Comparison of ENCODE assay signal across 8 cellular contexts in the genomic region with DNA sequence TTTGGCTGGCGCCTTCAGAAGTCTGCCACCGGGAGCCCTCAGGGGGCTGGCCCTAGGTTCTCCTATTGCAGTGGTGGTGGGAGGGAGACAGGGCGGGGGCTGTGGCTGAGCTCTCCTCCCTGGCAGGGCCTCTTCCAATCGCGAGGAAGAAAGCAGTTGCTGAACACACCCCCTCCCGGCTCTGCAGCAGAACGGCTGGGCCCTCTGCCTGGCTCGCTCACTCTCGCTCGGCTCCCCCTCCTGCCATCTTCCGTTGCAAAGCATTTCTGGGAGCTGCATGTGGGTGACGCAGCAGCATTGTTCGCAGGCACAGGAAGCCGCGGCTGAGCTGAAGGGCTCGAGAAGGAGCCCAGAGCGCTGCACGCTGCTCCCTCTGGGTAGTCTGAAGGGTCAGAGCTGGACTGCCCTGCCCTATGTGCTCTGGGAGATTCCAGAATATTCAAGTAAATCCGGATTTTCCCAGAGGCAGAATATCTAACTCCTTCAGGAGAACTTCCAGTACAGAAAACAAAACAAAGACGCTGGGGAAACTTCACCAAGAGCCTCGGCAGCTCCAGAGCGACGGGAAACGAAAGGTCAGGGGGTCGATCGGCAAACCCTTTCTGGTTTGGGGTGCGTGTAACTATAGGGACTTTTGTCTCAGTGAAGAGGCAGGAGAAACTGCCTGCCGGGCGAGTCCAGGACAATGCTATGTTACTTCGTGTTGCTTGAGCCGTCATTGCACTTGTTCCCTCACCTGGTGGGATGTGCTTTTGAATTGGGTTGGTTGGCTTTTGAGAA.
DNase-seq lines count a peak whose midpoint lies in the region; ATAC-seq and TF ChIP-seq lines count a peak whose summit lies in the region.

No MANE protein-coding gene starts in this region.

- peaks cover 54% of the 10 kb centered on the region for H3K36me3 Mint-ChIP-seq in central memory CD8-positive, alpha-beta T cell (ENCODE audit: insufficient read depth)

- peak; percentile 97 for DNase-seq in AG09319 (ENCODE audit: extremely low read depth, low read depth)
- DNase-seq in NCI-H345 treated with DMSO at 0.1 percent for 48 hours (lab: John Stamatoyannopoulos, UW; ENCODE audit: unreplicated experiment) = peak; percentile 97
- DNase-seq in activated CD4-positive, CD25-positive, alpha-beta regulatory T cell treated with anti-CD3 and anti-CD28 coated beads, Interleukin-2, amount 50 U/mL, for 16 hours (ENCODE audit: low read depth, low spot score) = peak; percentile 91
- DNase-seq in central memory CD8-positive, alpha-beta T cell (ENCODE audit: low spot score in 2 of 2) = peak; percentile 86 to 97
- peak; percentile 100 for DNase-seq in iris pigment epithelial cell (ENCODE audit: low read depth)
- DNase-seq in stimulated activated CD4-positive, alpha-beta T cell treated with anti-CD3 and anti-CD28 coated beads, Interleukin-12 subunit alpha, Interleukin-12 subunit beta, amount 100 ng/mL, for 24 hours (ENCODE audit: low read depth in 2 of 2) = peak; percentile 90 to 96

- H3K27ac Mint-ChIP-seq in central memory CD8-positive, alpha-beta T cell (ENCODE audit: low read depth) = peak overlapping the region; percentile 100

- H3K9me3 Mint-ChIP-seq in central memory CD8-positive, alpha-beta T cell = no peaks in the 10 kb centered on the region

- ATAC-seq in GM19025 (IDR thresholded peaks at IDR 0.05; ENCODE audit: low read depth, unreplicated experiment) = peak; percentile 78
- ATAC-seq in HG03280 (IDR thresholded peaks at IDR 0.05; ENCODE audit: unreplicated experiment) = peak; percentile 87
- peak; percentile 82 for ATAC-seq in central memory CD8-positive, alpha-beta T cell (replicated peaks; ENCODE audit: extremely low read depth, poor library complexity, severe bottlenecking)

- TF ChIP-seq CTCF in AG09319 (IDR thresholded peaks at IDR 0.05; ENCODE audit: low read depth, low read length) = no peak; the same call in 1 of the 2 replicates

- peak overlapping the region; percentile 99 for H3K4me3 Mint-ChIP-seq in central memory CD8-positive, alpha-beta T cell

- peaks cover 58% of the 10 kb centered on the region for H3K4me1 Mint-ChIP-seq in central memory CD8-positive, alpha-beta T cell

- no peaks in the 10 kb centered on the region for H3K27me3 Mint-ChIP-seq in central memory CD8-positive, alpha-beta T cell

Comparison
In these comparisons a context has a peak if more than half of its experiments do, and no peak if none do; other contexts are left out.
1. Peak in every context shown above with its lines: DNase-seq and ATAC-seq.